ENCODE assay signal across 9 cellular contexts in genomic region chr3:14652360-14652907, GRCh38. TPM values are rescaled to one million over a fixed set of nuclear protein-coding genes. Genes with fewer than 3 reads are reported as not detected.
DNase-seq lines count a peak whose midpoint lies in the region; TF ChIP-seq lines count a peak whose summit lies in the region.
"Not testable (repeated sequence)": the region's sequence is repeated elsewhere in the genome, so short reads cannot be mapped to it uniquely, and the experiment has no call there.
"Had no signal": no experiment of that assay in that cellular context is flagged by ENCODE, and none has a peak within 500 bp of the region (broad histone marks: within the 10 kb centered on the region; RNA-seq: fewer than 3 reads in every experiment).

No MANE protein-coding gene starts in this region.

- H3K9ac ChIP-seq in BLaER1, result peak overlapping the region; percentile 95
- H3K9ac ChIP-seq in stomach smooth muscle (ENCODE audit: low read length in 2 of 2), result peak overlapping the region; percentile 85 to 100

- not testable (repeated sequence) for H3K9me3 Mint-ChIP-seq in HFFc6; activated T-helper 2 cell treated with anti-CD3 and anti-CD28 coated beads, Interferon-gamma antibody, Interleukin-2, Interleukin-4, amounts not matched to agents 10 μg/mL and 5 μg/mL and 100 μg/mL, durations not matched to agents 14 hours and 24 hours and 36 hours; nephron

- not testable (repeated sequence) for DNase-seq in HFFc6; Peyer's patch; activated T-helper 2 cell treated with anti-CD3 and anti-CD28 coated beads, Interferon-gamma antibody, Interleukin-2, Interleukin-4, amounts not matched to agents 10 μg/mL and 5 μg/mL and 100 μg/mL, durations not matched to agents 14 hours and 24 hours and 36 hours (ENCODE audit: low spot score); effector memory CD4-positive, alpha-beta T cell

- H3K4me3 Mint-ChIP-seq in HFFc6 (peak overlapping the region; percentile 97), nephron (peak overlapping the region; percentile 89 to 100 (median 99))
- H3K4me3 Mint-ChIP-seq in activated T-helper 2 cell treated with anti-CD3 and anti-CD28 coated beads, Interferon-gamma antibody, Interleukin-2, Interleukin-4, amounts not matched to agents 10 μg/mL and 5 μg/mL and 100 μg/mL, durations not matched to agents 14 hours and 24 hours and 36 hours (ENCODE audit: low read depth), result peak overlapping the region; percentile 92

- H3K4me1 ChIP-seq in BLaER1 (peaks cover 27% of the 10 kb centered on the region), Peyer's patch (peaks cover 0 to 37% (median 8%) of the 10 kb centered on the region in 4 donors), stomach smooth muscle (ENCODE audit: control insufficient read depth, insufficient read depth, low read length) (peaks cover 12% of the 10 kb centered on the region)
- H3K4me1 ChIP-seq in effector memory CD4-positive, alpha-beta T cell (ENCODE audit: control insufficient read depth, insufficient read depth, low read length, poor library complexity, severe bottlenecking), result peaks cover 19% of the 10 kb centered on the region

- not testable (repeated sequence) for TF ChIP-seq CTCF in HFFc6 (IDR thresholded peaks at IDR 0.05); Peyer's patch (IDR thresholded peaks at IDR 0.05); nephron (IDR thresholded peaks at IDR 0.05; ENCODE audit: unreplicated experiment in 3 of 3)

- H3K4me1 Mint-ChIP-seq in HFFc6 (ENCODE audit: low read depth) (peaks cover 31% of the 10 kb centered on the region), nephron (peaks cover 24% of the 10 kb centered on the region)
- peaks cover 33% of the 10 kb centered on the region for H3K4me1 Mint-ChIP-seq in activated T-helper 2 cell treated with anti-CD3 and anti-CD28 coated beads, Interferon-gamma antibody, Interleukin-2, Interleukin-4, amounts not matched to agents 10 μg/mL and 5 μg/mL and 100 μg/mL, durations not matched to agents 14 hours and 24 hours and 36 hours (ENCODE audit: low read depth)

- H3K27ac Mint-ChIP-seq in HFFc6, result peak overlapping the region; percentile 98
- H3K27ac Mint-ChIP-seq in activated T-helper 2 cell treated with anti-CD3 and anti-CD28 coated beads, Interferon-gamma antibody, Interleukin-2, Interleukin-4, amounts not matched to agents 10 μg/mL and 5 μg/mL and 100 μg/mL, durations not matched to agents 14 hours and 24 hours and 36 hours, result peak overlapping the region; percentile 95
- H3K27ac Mint-ChIP-seq in nephron, result peak overlapping the region; percentile 89 to 99 (median 95)

- peaks cover 13% of the 10 kb centered on the region; the same call in 1 of the 2 replicates for H4K20me1 ChIP-seq in BLaER1

- H3K36me3 ChIP-seq in BLaER1 (peaks cover 28% of the 10 kb centered on the region), Peyer's patch (peaks cover 0 to 39% (median 0%) of the 10 kb centered on the region in 3 donors), stomach smooth muscle (ENCODE audit: control insufficient read depth in 2 of 2, insufficient read depth in 2 of 2, low read length in 2 of 2) (peaks cover 11 to 20% of the 10 kb centered on the region in 2 donors)
- peaks cover 26% of the 10 kb centered on the region for H3K36me3 ChIP-seq in effector memory CD4-positive, alpha-beta T cell (ENCODE audit: control insufficient read depth, insufficient read depth, low read length)

- peak overlapping the region; percentile 87 for H3K4me3 ChIP-seq in BLaER1
- H3K4me3 ChIP-seq in Peyer's patch, result peak overlapping the region; percentile 61 to 94 (median 76)
- peak overlapping the region; percentile 88 for H3K4me3 ChIP-seq in effector memory CD4-positive, alpha-beta T cell (ENCODE audit: insufficient read depth, low read depth, low read length, poor library complexity, severe bottlenecking)
- peak overlapping the region; percentile 97 for H3K4me3 ChIP-seq in iPS-11a (ENCODE audit: low read depth, low read length)
- H3K4me3 ChIP-seq in stomach smooth muscle (ENCODE audit: low read length in 2 of 2), result peak overlapping the region; percentile 89 to 100

- H3K27me3 Mint-ChIP-seq in HFFc6 (ENCODE audit: insufficient read depth); activated T-helper 2 cell treated with anti-CD3 and anti-CD28 coated beads, Interferon-gamma antibody, Interleukin-2, Interleukin-4, amounts not matched to agents 10 μg/mL and 5 μg/mL and 100 μg/mL, durations not matched to agents 14 hours and 24 hours and 36 hours (ENCODE audit: low read depth); nephron (ENCODE audit: low read depth): not testable (repeated sequence)

- H3K27ac ChIP-seq in BLaER1, result peak overlapping the region; percentile 91
- H3K27ac ChIP-seq in Peyer's patch, result peak overlapping the region; percentile 86 to 94 (median 92)
- peak overlapping the region; percentile 97 for H3K27ac ChIP-seq in effector memory CD4-positive, alpha-beta T cell (ENCODE audit: insufficient read depth, low read length, poor library complexity, severe bottlenecking)
- H3K27ac ChIP-seq in stomach smooth muscle (ENCODE audit: low read length), result peak overlapping the region; percentile 87

- peaks cover 25% of the 10 kb centered on the region for H3K36me3 Mint-ChIP-seq in HFFc6 (ENCODE audit: low read depth)
- H3K36me3 Mint-ChIP-seq in activated T-helper 2 cell treated with anti-CD3 and anti-CD28 coated beads, Interferon-gamma antibody, Interleukin-2, Interleukin-4, amounts not matched to agents 10 μg/mL and 5 μg/mL and 100 μg/mL, durations not matched to agents 14 hours and 24 hours and 36 hours (ENCODE audit: low read depth), result peaks cover 26% of the 10 kb centered on the region
- peaks cover 29% of the 10 kb centered on the region for H3K36me3 Mint-ChIP-seq in nephron (ENCODE audit: low read depth)

- intact Hi-C loops in activated T-helper 2 cell treated with anti-CD3 and anti-CD28 coated beads, Interferon-gamma antibody, Interleukin-2, Interleukin-4, amounts not matched to agents 10 μg/mL and 5 μg/mL and 100 μg/mL, durations not matched to agents 14 hours and 24 hours and 36 hours (cut with micrococcal nuclease), result loop anchor here (5.0 kb wide), 1 partner anchor 555 kb away; the partner anchor contains the start of gene CAPN7

- peak overlapping the region; percentile 79 for H3K4me2 ChIP-seq in BLaER1

- not testable (repeated sequence) for H3K27me3 ChIP-seq in BLaER1; Peyer's patch; effector memory CD4-positive, alpha-beta T cell (replicated peaks; ENCODE audit: control insufficient read depth, insufficient read depth, low read length, poor library complexity, severe bottlenecking); stomach smooth muscle (ENCODE audit: control insufficient read depth in 1 of 2, insufficient read depth in 2 of 2, low read length in 2 of 2)

- not testable (repeated sequence) for H3K9me3 ChIP-seq in BLaER1; Peyer's patch; effector memory CD4-positive, alpha-beta T cell (ENCODE audit: control insufficient read depth, low read length); stomach smooth muscle (ENCODE audit: control insufficient read depth in 2 of 2, low read length in 2 of 2)

- not testable (repeated sequence) for TF ChIP-seq POLR2A in Peyer's patch (IDR thresholded peaks at IDR 0.05)

RNA-seq across cellular contexts. Expression of gene CCDC174, which starts 0.9 kb away (rescaled TPM):
- total RNA-seq in HFFc6 (2021; fragmentation: NEBNext Ultra II Directional; extraction: Animal tissue kit (Norgen Biotek cat#: 25700)), result 10 to 100 TPM in 5 of 6 experiments, 1 to 10 TPM in 1; 8.7 to 13.4 (median 10.5) TPM
- 10 to 100 TPM; 20.1 to 55.3 (median 42.0) TPM for total RNA-seq in Peyer's patch
- total RNA-seq in activated T-helper 2 cell treated with anti-CD3 and anti-CD28 coated beads, Interferon-gamma antibody, Interleukin-2, Interleukin-4, amounts not matched to agents 10 μg/mL and 5 μg/mL and 100 μg/mL, durations not matched to agents 14 hours and 24 hours and 36 hours, result 15.0 and 18.8 TPM in 2 replicates

RNA-seq across cellular contexts. Expression of gene C3orf20, which starts 22.5 kb away (rescaled TPM):
- total RNA-seq in HFFc6 (2021; fragmentation: NEBNext Ultra II Directional; extraction: Animal tissue kit (Norgen Biotek cat#: 25700)), result not detected
- not detected for total RNA-seq in Peyer's patch
- 0.07 and 0.16 TPM in 2 replicates for total RNA-seq in activated T-helper 2 cell treated with anti-CD3 and anti-CD28 coated beads, Interferon-gamma antibody, Interleukin-2, Interleukin-4, amounts not matched to agents 10 μg/mL and 5 μg/mL and 100 μg/mL, durations not matched to agents 14 hours and 24 hours and 36 hours
- total RNA-seq: dermis microvascular lymphatic vessel endothelial cell had no signal
